15 cellular contexts compared by ENCODE assay signal in the genomic region with DNA sequence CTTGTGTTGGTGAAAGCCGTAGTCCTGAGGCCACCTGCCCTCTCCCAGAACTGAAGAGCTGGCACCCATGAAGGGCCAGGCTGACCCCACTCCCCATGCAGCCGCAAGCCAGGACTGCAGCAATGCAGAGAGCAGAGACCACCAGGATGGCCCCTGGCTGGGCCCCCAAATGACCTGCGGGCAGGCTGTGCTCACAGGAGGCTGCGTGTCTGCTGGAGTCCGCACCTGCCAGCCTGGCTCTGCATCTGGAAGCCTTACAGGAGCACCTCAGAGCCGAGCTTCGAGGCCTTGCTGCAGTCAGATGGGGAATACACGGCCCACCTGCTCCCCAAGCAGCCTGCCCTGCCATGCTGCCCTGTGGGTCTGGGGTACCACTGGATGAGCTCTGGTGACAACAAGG.
DNase-seq lines count a peak whose midpoint lies in the region; ATAC-seq and TF ChIP-seq lines count a peak whose summit lies in the region.
"Had no signal": no experiment of that assay in that cellular context is flagged by ENCODE, and none has a peak within 500 bp of the region (broad histone marks: within the 10 kb centered on the region; RNA-seq: fewer than 3 reads in every experiment).

No MANE protein-coding gene starts in this region.

- TF ChIP-seq CTCF in DOHH2 (IDR thresholded peaks at IDR 0.05; ENCODE audit: low read depth, low read length, poor library complexity, severe bottlenecking), result no peak
- TF ChIP-seq CTCF in spleen (IDR thresholded peaks at IDR 0.05 in 8 of 11, conservative IDR thresholded peaks at IDR 0.05 in 3 of 11), result no peak

- no peaks in the 10 kb centered on the region for H3K9me3 Mint-ChIP-seq in central memory CD8-positive, alpha-beta T cell
- H3K9me3 Mint-ChIP-seq: activated T-cell treated with anti-CD3 and anti-CD28 coated beads, Interleukin-2, amount 50 U/mL, for 4 hours had no signal

- H3K9me2 ChIP-seq in DOHH2 (replicated peaks; ENCODE audit: control insufficient read depth, low read length), result no peaks in the 10 kb centered on the region

- peaks cover 7% of the 10 kb centered on the region; the same call in 1 of the 2 replicates for H3K9me3 ChIP-seq in DOHH2 (ENCODE audit: control insufficient read depth, insufficient read depth, low read length)
- H3K9me3 ChIP-seq in spleen, result peaks cover 0 to 6% (median 0%) of the 10 kb centered on the region in 8 donors
- H3K9me3 ChIP-seq: right lobe of liver, testis had no signal

- H3K4me3 ChIP-seq in DOHH2 (ENCODE audit: low read length), result peak overlapping the region; percentile 78
- no peak overlapping the region for H3K4me3 ChIP-seq in Jurkat, Clone E6-1 (ENCODE audit: low read length)
- no peak overlapping the region for H3K4me3 ChIP-seq in spleen
- H3K4me3 ChIP-seq: right lobe of liver, testis had no signal

- no peaks in the 10 kb centered on the region for H3K27me3 Mint-ChIP-seq in central memory CD8-positive, alpha-beta T cell

- no peak for ATAC-seq in central memory CD8-positive, alpha-beta T cell (replicated peaks; ENCODE audit: extremely low read depth, poor library complexity, severe bottlenecking)
- ATAC-seq: activated T-cell treated with anti-CD3 and anti-CD28 coated beads, Interleukin-2, amount 50 U/mL, for 4 hours; right lobe of liver had no signal

- peaks cover 44% of the 10 kb centered on the region for H3F3A ChIP-seq in DOHH2 (ENCODE audit: control insufficient read depth, insufficient read depth)

- intact Hi-C loops in spleen (cut with DNase I; ENCODE audit: low total_unique reads), result no loop called here

- H3K79me2 ChIP-seq in DOHH2 (ENCODE audit: control insufficient read depth, low read length), result peaks cover 15% of the 10 kb centered on the region

- no peaks in the 10 kb centered on the region for H3K27me3 ChIP-seq in DOHH2 (ENCODE audit: control insufficient read depth, low read length)
- H3K27me3 ChIP-seq in spleen (replicated peaks in 1 of 7), result peaks cover 0 to 35% (median 0%) of the 10 kb centered on the region in 7 donors
- H3K27me3 ChIP-seq: right lobe of liver, testis had no signal

- WGBS in spleen, 5 donors, result 74 to 100% (median 79%) methylated on average over 1 to 8 of the region's 8 CpGs

- H3K4me1 ChIP-seq in DOHH2 (ENCODE audit: control insufficient read depth, low read length) (peaks cover 83% of the 10 kb centered on the region), spleen (peaks cover 7 to 52% (median 31%) of the 10 kb centered on the region in 6 donors)
- H3K4me1 ChIP-seq: right lobe of liver, testis had no signal

- H3K36me3 ChIP-seq in DOHH2 (ENCODE audit: control insufficient read depth, low read length) (peaks cover 10% of the 10 kb centered on the region), spleen (no peaks in the 10 kb centered on the region)
- H3K36me3 ChIP-seq: right lobe of liver had no signal

- peak overlapping the region; percentile 95 for H3K4me2 ChIP-seq in DOHH2 (ENCODE audit: low read length)

- no peaks in the 10 kb centered on the region for H4K20me1 ChIP-seq in DOHH2 (ENCODE audit: control insufficient read depth, insufficient read depth, low read depth, low read length)

- H3K27ac Mint-ChIP-seq in central memory CD8-positive, alpha-beta T cell (ENCODE audit: low read depth), result peak overlapping the region; percentile 92

- peak overlapping the region; percentile 55 for H3K4me3 Mint-ChIP-seq in central memory CD8-positive, alpha-beta T cell

- peak; percentile 20 for DNase-seq in Jurkat, Clone E6-1 (ENCODE audit: low read depth, low spot score)
- DNase-seq in central memory CD8-positive, alpha-beta T cell (ENCODE audit: low spot score in 2 of 2), result no peak
- DNase-seq in spleen (peak; percentile 83), DMS114 treated with DMSO at 0.1 percent for 48 hours (lab: John Stamatoyannopoulos, UW; ENCODE audit: unreplicated experiment) (no peak), NCI-H510A treated with DMSO at 0.1 percent for 48 hours (lab: John Stamatoyannopoulos, UW) (no peak), NCI-H446 (lab: John Stamatoyannopoulos, UW) (no peak)
- DNase-seq: activated T-cell treated with anti-CD3 and anti-CD28 coated beads, Interleukin-2, amount 50 U/mL, for 4 hours; DMS 273 treated with DMSO at 0.1 percent for 48 hours; effector CD8-positive, alpha-beta T cell; nucleus accumbens; Right ventricle myocardium superior; T-helper 2 cell; testis had no signal

- no peak for TF ChIP-seq POLR2A in spleen (IDR thresholded peaks at IDR 0.05)

- H3K36me3 Mint-ChIP-seq in central memory CD8-positive, alpha-beta T cell (ENCODE audit: insufficient read depth), result peaks cover 9% of the 10 kb centered on the region

- peaks cover 53% of the 10 kb centered on the region for H3K4me1 Mint-ChIP-seq in central memory CD8-positive, alpha-beta T cell

- H3K27ac ChIP-seq in DOHH2 (ENCODE audit: low read depth, low read length), result peak overlapping the region; percentile 98
- peak overlapping the region in 6 of 8 donors; percentile 22 to 90 (median 80) for H3K27ac ChIP-seq in spleen
- H3K27ac ChIP-seq: right lobe of liver, testis had no signal

Comparison
In these comparisons a context has a peak if more than half of its experiments do, and no peak if none do; other contexts are left out.
1. DNase-seq: peak in Jurkat, Clone E6-1 (single experiment) and spleen (single experiment); none in central memory CD8-positive, alpha-beta T cell (0 of 2), DMS114 treated with DMSO at 0.1 percent for 48 hours (single experiment), NCI-H510A treated with DMSO at 0.1 percent for 48 hours (single experiment) and NCI-H446 (0 of 2).